ENCODE assay signal across 3 cellular contexts in the genomic region with DNA sequence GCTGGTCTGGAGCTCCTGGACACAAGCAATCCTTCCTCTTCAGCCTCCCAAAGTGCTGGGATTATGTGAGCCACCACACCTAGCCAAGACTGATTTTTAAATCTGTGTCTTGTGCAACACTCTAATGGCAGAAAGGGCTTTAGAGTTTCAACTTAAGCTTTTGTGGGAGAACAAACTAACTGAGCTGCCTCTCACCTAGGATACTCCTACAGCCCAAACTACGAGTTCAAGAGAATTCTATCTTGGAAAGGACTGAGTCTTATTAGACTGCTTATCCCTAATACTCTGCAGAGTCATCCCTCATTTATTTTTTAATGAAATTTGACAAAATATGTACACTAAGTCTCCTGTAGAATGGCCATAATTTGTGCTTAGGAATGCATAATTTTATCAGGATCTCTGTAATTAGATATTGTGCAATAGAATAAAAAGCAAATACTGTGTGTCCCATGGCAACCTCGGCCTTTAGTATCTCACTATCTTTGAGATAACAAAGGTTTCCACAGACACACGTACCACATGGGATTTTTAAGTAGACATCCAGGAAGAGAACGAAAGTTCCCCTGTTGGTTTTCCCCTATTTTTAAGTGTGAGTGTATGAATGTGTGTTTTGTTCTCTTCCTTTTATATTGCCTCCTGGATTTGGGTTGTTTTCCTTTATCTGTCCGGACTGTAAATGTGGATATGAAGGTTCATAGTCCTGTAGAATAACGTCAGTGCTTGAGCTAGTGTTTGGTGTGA.
A peak's percentile ranks its signal among the peaks of the same experiment; 100 is the strongest.
TF ChIP-seq lines count a peak whose summit lies in the region.

No MANE protein-coding gene starts in this region.

TF ChIP-seq in K562, 482 proteins besides CTCF, POLR2A, EP300 and RAD21:
- TF ChIP-seq RERE (CRISPR knock-in tag; IDR thresholded peaks at IDR 0.05; ENCODE audit: borderline replicate concordance) (no peak), CEBPG (CRISPR knock-in tag; IDR thresholded peaks at IDR 0.05) (no peak), CEBPG (tag; conservative IDR thresholded peaks at IDR 0.05 in 1 of 2, IDR thresholded peaks at IDR 0.05 in 1 of 2) (peak in 1 of 2 experiments; percentile 84; a peak in 2 of 4 replicates), CEBPB (tag; IDR thresholded peaks at IDR 0.05) (peak; percentile 72), FOXJ2 (tag; IDR thresholded peaks at IDR 0.05) (peak; percentile 50; the same call in 1 of the 2 replicates)

TF ChIP-seq in HepG2, 621 proteins besides CTCF, POLR2A, EP300 and RAD21 (continued from another document and continues in another):
- no peak for TF ChIP-seq ZNF513 (CRISPR knock-in tag; conservative IDR thresholded peaks at IDR 0.05)
- TF ChIP-seq FOSL2 (CRISPR knock-in tag; IDR thresholded peaks at IDR 0.05), result no peak
- TF ChIP-seq, protein P1, sequence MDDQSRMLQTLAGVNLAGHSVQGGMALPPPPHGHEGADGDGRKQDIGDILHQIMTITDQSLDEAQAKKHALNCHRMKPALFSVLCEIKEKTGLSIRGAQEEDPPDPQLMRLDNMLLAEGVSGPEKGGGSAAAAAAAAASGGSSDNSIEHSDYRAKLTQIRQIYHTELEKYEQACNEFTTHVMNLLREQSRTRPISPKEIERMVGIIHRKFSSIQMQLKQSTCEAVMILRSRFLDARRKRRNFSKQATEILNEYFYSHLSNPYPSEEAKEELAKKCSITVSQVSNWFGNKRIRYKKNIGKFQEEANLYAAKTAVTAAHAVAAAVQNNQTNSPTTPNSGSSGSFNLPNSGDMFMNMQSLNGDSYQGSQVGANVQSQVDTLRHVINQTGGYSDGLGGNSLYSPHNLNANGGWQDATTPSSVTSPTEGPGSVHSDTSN (CRISPR knock-in tag; IDR thresholded peaks at IDR 0.05; ENCODE audit: borderline replicate concordance), result no peak
- TF ChIP-seq, protein P2, sequence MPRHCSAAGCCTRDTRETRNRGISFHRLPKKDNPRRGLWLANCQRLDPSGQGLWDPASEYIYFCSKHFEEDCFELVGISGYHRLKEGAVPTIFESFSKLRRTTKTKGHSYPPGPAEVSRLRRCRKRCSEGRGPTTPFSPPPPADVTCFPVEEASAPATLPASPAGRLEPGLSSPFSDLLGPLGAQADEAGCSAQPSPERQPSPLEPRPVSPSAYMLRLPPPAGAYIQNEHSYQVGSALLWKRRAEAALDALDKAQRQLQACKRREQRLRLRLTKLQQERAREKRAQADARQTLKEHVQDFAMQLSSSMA (CRISPR knock-in tag; IDR thresholded peaks at IDR 0.05), result no peak
- TF ChIP-seq ATF7 (IDR thresholded peaks at IDR 0.05), result no peak
- no peak for TF ChIP-seq ATF7 (CRISPR knock-in tag; IDR thresholded peaks at IDR 0.05)
- no peak for TF ChIP-seq ZBTB20 (CRISPR knock-in tag; IDR thresholded peaks at IDR 0.05; ENCODE audit: borderline replicate concordance, low read depth)
- TF ChIP-seq NFYC (CRISPR knock-in tag; IDR thresholded peaks at IDR 0.05), result no peak
- peak; percentile 40; the same call in 1 of the 2 replicates for TF ChIP-seq ZNF605 (CRISPR knock-in tag; IDR thresholded peaks at IDR 0.05)
- no peak for TF ChIP-seq ZNF256 (CRISPR knock-in tag; conservative IDR thresholded peaks at IDR 0.05)
- no peak for TF ChIP-seq ARNT2 (CRISPR knock-in tag; IDR thresholded peaks at IDR 0.05; ENCODE audit: low read depth)
- TF ChIP-seq ZNF510 (CRISPR knock-in tag; IDR thresholded peaks at IDR 0.05; ENCODE audit: low read depth), result no peak
- TF ChIP-seq, protein P3, sequence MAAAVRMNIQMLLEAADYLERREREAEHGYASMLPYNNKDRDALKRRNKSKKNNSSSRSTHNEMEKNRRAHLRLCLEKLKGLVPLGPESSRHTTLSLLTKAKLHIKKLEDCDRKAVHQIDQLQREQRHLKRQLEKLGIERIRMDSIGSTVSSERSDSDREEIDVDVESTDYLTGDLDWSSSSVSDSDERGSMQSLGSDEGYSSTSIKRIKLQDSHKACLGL (CRISPR knock-in tag; IDR thresholded peaks at IDR 0.05), result no peak
- TF ChIP-seq FOXA3 (CRISPR knock-in tag; IDR thresholded peaks at IDR 0.05), result peak; percentile 32; the same call in 1 of the 2 replicates
- no peak for TF ChIP-seq MAF1 (CRISPR knock-in tag; IDR thresholded peaks at IDR 0.05; ENCODE audit: borderline replicate concordance)
- TF ChIP-seq ZSCAN21 (CRISPR knock-in tag; IDR thresholded peaks at IDR 0.05; ENCODE audit: borderline replicate concordance), result no peak
- TF ChIP-seq KLF15 (CRISPR knock-in tag; IDR thresholded peaks at IDR 0.05; ENCODE audit: borderline replicate concordance), result no peak
- TF ChIP-seq POGK (CRISPR knock-in tag; conservative IDR thresholded peaks at IDR 0.05), result no peak
- TF ChIP-seq ZNF816 (CRISPR knock-in tag; IDR thresholded peaks at IDR 0.05; ENCODE audit: borderline replicate concordance), result no peak
- TF ChIP-seq REPIN1 (CRISPR knock-in tag; IDR thresholded peaks at IDR 0.05; ENCODE audit: borderline replicate concordance, low read depth), result no peak

TF ChIP-seq in HEK293T, 16 proteins besides CTCF, POLR2A, EP300 and RAD21 (continued from another document):
- TF ChIP-seq FOXA1 (IDR thresholded peaks at IDR 0.05), result no peak
